Comparison of ENCODE assay signal across 1 cellular context in genomic region chr6:6332873-6333272, GRCh38.
TF ChIP-seq lines count a peak whose summit lies in the region.

No MANE protein-coding gene starts in this region.

TF ChIP-seq in GM12878, 131 proteins besides CTCF, POLR2A, EP300 and RAD21 (continued from another document):
- TF ChIP-seq ZNF687 (IDR thresholded peaks at IDR 0.05), result no peak
- 0 out of 2 replicates have a peak, but pooled peaks have one; percentile 61 for TF ChIP-seq BCL11A (IDR thresholded peaks at IDR 0.05; ENCODE audit: low read depth, low read length)
- peak; percentile 61; the same call in 1 of the 2 replicates for TF ChIP-seq ATF2 (IDR thresholded peaks at IDR 0.05; ENCODE audit: low read length)
- TF ChIP-seq ZNF384 (IDR thresholded peaks at IDR 0.05; ENCODE audit: borderline replicate concordance, low read depth, low read length), result peak; percentile 62; the same call in 1 of the 2 replicates
- TF ChIP-seq YBX1 (IDR thresholded peaks at IDR 0.05), result no peak
- TF ChIP-seq ATF7 (IDR thresholded peaks at IDR 0.05; ENCODE audit: low read depth), result 0 out of 2 replicates have a peak, but pooled peaks have one; percentile 6
- TF ChIP-seq ZBTB11 (CRISPR knock-in tag; IDR thresholded peaks at IDR 0.05), result no peak
- TF ChIP-seq GATAD2B (conservative IDR thresholded peaks at IDR 0.05; ENCODE audit: low read depth), result 0 out of 2 replicates have a peak, but pooled peaks have one; percentile 36
- TF ChIP-seq YY1 (IDR thresholded peaks at IDR 0.05; ENCODE audit: low read depth, low read length), result no peak
- TF ChIP-seq HDAC6 (IDR thresholded peaks at IDR 0.05; ENCODE audit: unreplicated experiment), result no peak
- 0 out of 4 replicates have a peak, but pooled peaks of 1 of the 2 experiments have one; percentile 11 for TF ChIP-seq BHLHE40 (IDR thresholded peaks at IDR 0.05; ENCODE audit: borderline replicate concordance in 1 of 2, low read depth in 2 of 2, low read length in 1 of 2)
- TF ChIP-seq SMARCA5 (IDR thresholded peaks at IDR 0.05), result no peak
- TF ChIP-seq ATF3 (IDR thresholded peaks at IDR 0.05; ENCODE audit: borderline replicate concordance, extremely low read depth, low read depth, low read length), result no peak
- no peak for TF ChIP-seq BCL3 (IDR thresholded peaks at IDR 0.05; ENCODE audit: borderline replicate concordance, insufficient read depth, low read depth, low read length, poor library complexity, severe bottlenecking)
- TF ChIP-seq NR2F1 (conservative IDR thresholded peaks at IDR 0.05), result no peak
- no peak for TF ChIP-seq EED (IDR thresholded peaks at IDR 0.05; ENCODE audit: low read depth)
- TF ChIP-seq RUNX3 (IDR thresholded peaks at IDR 0.05; ENCODE audit: low read length), result peak; percentile 68
- TF ChIP-seq PAX5 (IDR thresholded peaks at IDR 0.05; ENCODE audit: borderline replicate concordance, low read depth, low read length), result no peak
- TF ChIP-seq RELB (IDR thresholded peaks at IDR 0.05; ENCODE audit: low read depth), result no peak
- TF ChIP-seq CHD4 (IDR thresholded peaks at IDR 0.05), result no peak
- TF ChIP-seq KDM1A (IDR thresholded peaks at IDR 0.05; ENCODE audit: borderline replicate concordance), result no peak
- peak; percentile 94 for TF ChIP-seq MEF2B (IDR thresholded peaks at IDR 0.05; ENCODE audit: partially characterized antibody, poor library complexity, severe bottlenecking)
- TF ChIP-seq STAT3 (IDR thresholded peaks at IDR 0.05; ENCODE audit: low read depth, low read length), result no peak
